In genomic region chr14:55160989-55161388, GRCh38 we compare ENCODE assay signal across 8 cellular contexts. TPM values are rescaled to one million over a fixed set of nuclear protein-coding genes. Genes with fewer than 3 reads are reported as not detected.
DNase-seq lines count a peak whose midpoint lies in the region; ATAC-seq and FAIRE-seq lines count a peak whose summit lies in the region.

No MANE protein-coding gene starts in this region.

- no peak for FAIRE-seq in urothelium cell line (lab: Jason Lieb, UNC)

- H3K9ac ChIP-seq in Karpas-422 (ENCODE audit: low read length) = no peak overlapping the region

- H4K20me1 ChIP-seq in Karpas-422 (ENCODE audit: insufficient read depth, low read depth, low read length) = no peaks in the 10 kb centered on the region

- H3K9me3 ChIP-seq in Karpas-422 (ENCODE audit: low read length) = no peaks in the 10 kb centered on the region

- no peak for ATAC-seq in HG03280 (IDR thresholded peaks at IDR 0.05; ENCODE audit: unreplicated experiment)

- no peak overlapping the region for H3K27ac ChIP-seq in Karpas-422 (ENCODE audit: low read length)

- no peaks in the 10 kb centered on the region for H3K9me2 ChIP-seq in Karpas-422 (replicated peaks; ENCODE audit: insufficient read depth, low read length)

- H3K79me2 ChIP-seq in Karpas-422 (ENCODE audit: low read length) = peaks cover 5% of the 10 kb centered on the region; the same call in 1 of the 2 replicates

- H3K27me3 ChIP-seq in Karpas-422 (ENCODE audit: low read length) = no peaks in the 10 kb centered on the region

- H3K4me2 ChIP-seq in Karpas-422 (ENCODE audit: low read depth, low read length, poor library complexity, severe bottlenecking) = no peak overlapping the region

- H3K4me1 ChIP-seq in Karpas-422 (ENCODE audit: low read length) = no peaks in the 10 kb centered on the region

- no peak overlapping the region for H3K4me3 ChIP-seq in Karpas-422 (ENCODE audit: low read length)

- no peak overlapping the region for H2AFZ ChIP-seq in Karpas-422 (ENCODE audit: low read length)

- H3K36me3 ChIP-seq in Karpas-422 (ENCODE audit: insufficient read depth, low read length) = peaks cover 70% of the 10 kb centered on the region

- DNase-seq in DMS153 (lab: John Stamatoyannopoulos, UW) (peak; percentile 13), Karpas-422 (peak; percentile 63), amniotic epithelial cell (ENCODE audit: low read depth) (peak; percentile 54), iris pigment epithelial cell (ENCODE audit: low read depth) (peak; percentile 42), urothelium cell line (ENCODE audit: low spot score) (peak; percentile 15), SKM-1 treated with dmso at 0.1 percent for 144 hours (lab: John Stamatoyannopoulos, UW; ENCODE audit: unreplicated experiment) (no peak), NCI-H128 (lab: John Stamatoyannopoulos, UW; ENCODE audit: unreplicated experiment) (no peak)

RNA-seq across cellular contexts. Expression of gene DLGAP5, which starts 30.4 kb away (rescaled TPM):
- total RNA-seq in Karpas-422 (2014; rRNA removed; shearing (Covaris generic); ENCODE audit: low replicate concordance) = 24.0 and 42.4 TPM in 2 replicates

RNA-seq across cellular contexts. Expression of gene LGALS3, which starts 31.9 kb away (rescaled TPM):
- not detected in 2 replicates for total RNA-seq in Karpas-422 (2014; rRNA removed; shearing (Covaris generic); ENCODE audit: low replicate concordance)

Comparison
In these comparisons a context has a peak if more than half of its experiments do, and no peak if none do; other contexts are left out.
1. DNase-seq: peak in DMS153 (single experiment), Karpas-422 (single experiment), amniotic epithelial cell (single experiment), iris pigment epithelial cell (single experiment) and urothelium cell line (single experiment); none in SKM-1 treated with dmso at 0.1 percent for 144 hours (single experiment) and NCI-H128 (single experiment).